In the genomic region with DNA sequence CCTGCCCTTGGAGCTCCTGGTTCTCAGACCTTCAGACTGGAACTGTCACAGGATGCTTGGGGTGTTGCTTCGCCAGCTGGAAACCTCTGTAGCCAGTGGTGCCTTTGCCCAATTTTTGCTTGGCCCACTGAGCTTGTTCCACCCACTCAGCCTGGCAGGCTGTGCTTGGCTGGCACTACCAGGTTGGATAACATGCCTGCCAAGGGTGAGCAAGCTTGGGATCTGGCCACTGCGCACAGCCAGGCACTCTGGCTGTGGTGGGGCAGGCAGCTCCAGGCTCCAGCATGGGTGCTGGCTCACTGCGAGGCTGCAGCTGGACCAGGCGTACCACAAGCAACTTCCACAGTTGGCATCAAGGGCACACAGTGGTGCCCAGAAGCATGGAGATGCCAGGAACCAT, we compare ENCODE assay signal across 29 cellular contexts.
"Had no signal": no experiment of that assay in that cellular context is flagged by ENCODE, and none has a peak within 500 bp of the region (broad histone marks: within the 10 kb centered on the region; RNA-seq: fewer than 3 reads in every experiment).

No MANE protein-coding gene starts in this region.

- H3K27me3 Mint-ChIP-seq: activated B cell treated with CpG ODN at 0.5 μM for 24 hours; activated CD4-positive, alpha-beta memory T cell treated with anti-CD3 and anti-CD28 coated beads for 36 hours; activated CD4-positive, alpha-beta T cell treated with anti-CD3 and anti-CD28 coated beads, Interleukin-2, amount 10 ng/mL, durations not matched to agents 7 days and 5 days; activated naive CD8-positive, alpha-beta T cell treated with anti-CD3 and anti-CD28 coated beads, Interleukin-2, amount 50 U/mL, for 24 hours; IgD-negative memory B cell; T-helper 17 cell had no signal

- H3K4me1 ChIP-seq: Peyer's patch had no signal

- ATAC-seq: activated naive CD4-positive, alpha-beta T cell treated with anti-CD3 and anti-CD28 coated beads, Interleukin-2, amount 50 U/mL, for 72 hours; activated naive CD8-positive, alpha-beta T cell treated with anti-CD3 and anti-CD28 coated beads, Interleukin-2, amount 50 U/mL, for 24 hours; activated T-cell treated with anti-CD3 and anti-CD28 coated beads, Interleukin-2, amount 50 U/mL, for 4 hours; T-helper 17 cell had no signal

- H3K36me3 ChIP-seq: Peyer's patch had no signal

- H3K27ac Mint-ChIP-seq: activated B cell treated with CpG ODN at 0.5 μM for 24 hours; activated CD4-positive, alpha-beta memory T cell treated with anti-CD3 and anti-CD28 coated beads for 36 hours; activated CD4-positive, alpha-beta T cell treated with anti-CD3 and anti-CD28 coated beads, Interleukin-2, amount 10 ng/mL, durations not matched to agents 7 days and 5 days; activated naive CD4-positive, alpha-beta T cell treated with anti-CD3 and anti-CD28 coated beads, Interleukin-2, amount 50 U/mL, for 72 hours; activated naive CD8-positive, alpha-beta T cell treated with anti-CD3 and anti-CD28 coated beads, Interleukin-2, amount 50 U/mL, for 24 hours; brain; IgD-negative memory B cell; T-helper 17 cell had no signal

- H3K27ac ChIP-seq: Peyer's patch, RWPE1 had no signal

- H3K9me3 ChIP-seq: Peyer's patch had no signal

- H3K9me3 Mint-ChIP-seq: activated T-cell treated with anti-CD3 and anti-CD28 coated beads, Interleukin-2, amount 50 U/mL, for 4 hours; brain; IgD-negative memory B cell had no signal

- H3K27me3 ChIP-seq: Peyer's patch had no signal

- H3K4me3 Mint-ChIP-seq: activated B cell treated with CpG ODN at 0.5 μM for 24 hours; activated CD4-positive, alpha-beta memory T cell treated with anti-CD3 and anti-CD28 coated beads for 36 hours; activated CD4-positive, alpha-beta T cell treated with anti-CD3 and anti-CD28 coated beads, Interleukin-2, amount 10 ng/mL, durations not matched to agents 7 days and 5 days; activated naive CD8-positive, alpha-beta T cell treated with anti-CD3 and anti-CD28 coated beads, Interleukin-2, amount 50 U/mL, for 24 hours; activated T-cell treated with anti-CD3 and anti-CD28 coated beads, Interleukin-2, amount 50 U/mL, for 4 hours; brain; IgD-negative memory B cell; T-helper 17 cell had no signal

- H3K36me3 Mint-ChIP-seq: activated CD4-positive, alpha-beta memory T cell treated with anti-CD3 and anti-CD28 coated beads for 36 hours; activated naive CD4-positive, alpha-beta T cell treated with anti-CD3 and anti-CD28 coated beads, Interleukin-2, amount 50 U/mL, for 72 hours; brain; IgD-negative memory B cell had no signal

- H3K4me3 ChIP-seq: Peyer's patch had no signal

- DNase-seq: activated B cell treated with CpG ODN at 0.5 μM for 24 hours; activated CD4-positive, alpha-beta memory T cell treated with anti-CD3 and anti-CD28 coated beads for 36 hours; activated CD4-positive, alpha-beta T cell treated with anti-CD3 and anti-CD28 coated beads for 1 hour; activated CD4-positive, alpha-beta T cell treated with anti-CD3 and anti-CD28 coated beads, Interleukin-2, amount 10 ng/mL, durations not matched to agents 7 days and 5 days; activated CD8-positive, alpha-beta memory T cell treated with anti-CD3 and anti-CD28 coated beads for 24 hours; activated effector memory CD4-positive, alpha-beta T cell treated with anti-CD3 and anti-CD28 coated beads, Interleukin-2, amount 50 U/mL, for 16 hours; activated naive CD4-positive, alpha-beta T cell treated with Interleukin-2 at 50 U/mL for 16 hours; activated naive CD8-positive, alpha-beta T cell treated with anti-CD3 and anti-CD28 coated beads, Interleukin-2, amount 50 U/mL, for 24 hours; activated T-cell treated with anti-CD3 and anti-CD28 coated beads, Interleukin-2, amount 50 U/mL, for 4 hours; amygdala; KG1; NCI-H1092; NCI-H1417; NCI-H2029; NCI-H2107; NCI-H2171 treated with DMSO at 0.1 percent for 48 hours; NCI-H226; NCI-H510A treated with DMSO at 0.1 percent for 48 hours; NCI-H69; NK-92 treated with Interleukin-12 subunit alpha and Interleukin-12 subunit beta, amount 100 ng/mL, for 24 hours; OCI-M1; Peyer's patch; SHP77 treated with DMSO at 0.1 percent for 48 hours; T-helper 17 cell; T-helper 9 cell had no signal

- H3K4me1 Mint-ChIP-seq: activated B cell treated with CpG ODN at 0.5 μM for 24 hours; activated CD4-positive, alpha-beta T cell treated with anti-CD3 and anti-CD28 coated beads, Interleukin-2, amount 10 ng/mL, durations not matched to agents 7 days and 5 days; activated naive CD8-positive, alpha-beta T cell treated with anti-CD3 and anti-CD28 coated beads, Interleukin-2, amount 50 U/mL, for 24 hours; IgD-negative memory B cell; T-helper 17 cell had no signal
